In the genomic region with DNA sequence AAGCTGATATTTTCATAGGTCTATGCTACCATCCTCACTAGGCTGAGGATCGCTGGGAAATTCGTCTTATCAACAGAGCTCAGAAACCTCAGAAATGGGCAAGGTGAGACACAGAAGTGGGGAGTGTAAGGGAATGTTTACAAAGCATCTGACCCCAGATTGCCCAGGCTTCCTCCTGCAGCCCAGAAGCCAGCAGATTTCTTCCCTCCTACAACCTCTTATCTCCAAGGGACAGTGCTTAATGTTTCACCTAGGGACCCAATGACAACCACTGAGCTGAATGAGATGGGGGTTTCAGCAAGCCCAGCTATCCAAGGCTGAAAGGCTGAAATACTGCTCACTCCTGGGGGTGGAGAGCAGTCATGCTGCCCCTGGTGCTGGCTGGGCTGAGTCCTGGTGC, we compare ENCODE assay signal across 1 cellular context.
TF ChIP-seq lines count a peak whose summit lies in the region.

No MANE protein-coding gene starts in this region.

TF ChIP-seq in GM12878, 131 proteins besides CTCF, POLR2A, EP300 and RAD21 (continued from another document):
- no peak for TF ChIP-seq ATF2 (IDR thresholded peaks at IDR 0.05; ENCODE audit: low read length)
- TF ChIP-seq, protein P1, sequence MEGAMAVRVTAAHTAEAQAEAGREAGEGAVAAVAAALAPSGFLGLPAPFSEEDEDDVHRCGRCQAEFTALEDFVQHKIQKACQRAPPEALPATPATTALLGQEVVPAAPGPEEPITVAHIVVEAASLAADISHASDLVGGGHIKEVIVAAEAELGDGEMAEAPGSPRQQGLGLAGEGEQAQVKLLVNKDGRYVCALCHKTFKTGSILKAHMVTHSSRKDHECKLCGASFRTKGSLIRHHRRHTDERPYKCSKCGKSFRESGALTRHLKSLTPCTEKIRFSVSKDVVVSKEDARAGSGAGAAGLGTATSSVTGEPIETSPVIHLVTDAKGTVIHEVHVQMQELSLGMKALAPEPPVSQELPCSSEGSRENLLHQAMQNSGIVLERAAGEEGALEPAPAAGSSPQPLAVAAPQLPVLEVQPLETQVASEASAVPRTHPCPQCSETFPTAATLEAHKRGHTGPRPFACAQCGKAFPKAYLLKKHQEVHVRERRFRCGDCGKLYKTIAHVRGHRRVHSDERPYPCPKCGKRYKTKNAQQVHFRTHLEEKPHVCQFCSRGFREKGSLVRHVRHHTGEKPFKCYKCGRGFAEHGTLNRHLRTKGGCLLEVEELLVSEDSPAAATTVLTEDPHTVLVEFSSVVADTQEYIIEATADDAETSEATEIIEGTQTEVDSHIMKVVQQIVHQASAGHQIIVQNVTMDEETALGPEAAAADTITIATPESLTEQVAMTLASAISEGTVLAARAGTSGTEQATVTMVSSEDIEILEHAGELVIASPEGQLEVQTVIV (IDR thresholded peaks at IDR 0.05; ENCODE audit: borderline replicate concordance, partially characterized antibody): no peak
- TF ChIP-seq LARP7 (IDR thresholded peaks at IDR 0.05): no peak
- no peak for TF ChIP-seq YY1 (IDR thresholded peaks at IDR 0.05; ENCODE audit: low read depth, low read length)
- no peak for TF ChIP-seq ZNF217 (IDR thresholded peaks at IDR 0.05)
- TF ChIP-seq HSF1 (IDR thresholded peaks at IDR 0.05; ENCODE audit: low read depth, low read length): no peak
- no peak for TF ChIP-seq CHD1 (IDR thresholded peaks at IDR 0.05; ENCODE audit: low read depth, low read length)
- no peak for TF ChIP-seq NFIC (IDR thresholded peaks at IDR 0.05; ENCODE audit: low read depth, low read length)
